In the genomic region with DNA sequence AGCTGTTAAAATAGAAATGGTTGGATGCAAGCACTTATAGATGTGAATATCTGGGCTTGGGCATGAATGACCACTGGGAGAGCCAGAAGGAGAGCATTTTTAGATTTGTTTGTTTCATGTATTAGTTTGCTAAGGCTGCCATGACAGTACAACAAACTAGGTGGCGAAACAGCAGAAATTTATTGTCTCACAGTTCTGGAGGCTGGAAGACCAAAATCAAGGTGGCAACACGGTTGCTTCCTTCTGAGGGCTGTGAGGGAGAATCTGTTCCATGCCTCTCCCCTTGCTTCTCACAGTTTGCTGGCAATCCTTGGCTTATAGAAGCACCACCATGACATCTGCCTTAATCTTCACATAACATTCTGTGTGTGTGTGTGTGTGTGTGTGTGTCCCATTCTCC, we compare ENCODE assay signal across 1 cellular context.
TF ChIP-seq lines count a peak whose summit lies in the region.

No MANE protein-coding gene starts in this region.

TF ChIP-seq in GM12878, 131 proteins besides CTCF, POLR2A, EP300 and RAD21:
- TF ChIP-seq CHD1 (IDR thresholded peaks at IDR 0.05; ENCODE audit: low read depth, low read length) (no peak), PRDM15 (CRISPR knock-in tag; IDR thresholded peaks at IDR 0.05) (no peak), ZSCAN29 (IDR thresholded peaks at IDR 0.05) (no peak)
